ENCODE assay signal across 18 cellular contexts in the genomic region with DNA sequence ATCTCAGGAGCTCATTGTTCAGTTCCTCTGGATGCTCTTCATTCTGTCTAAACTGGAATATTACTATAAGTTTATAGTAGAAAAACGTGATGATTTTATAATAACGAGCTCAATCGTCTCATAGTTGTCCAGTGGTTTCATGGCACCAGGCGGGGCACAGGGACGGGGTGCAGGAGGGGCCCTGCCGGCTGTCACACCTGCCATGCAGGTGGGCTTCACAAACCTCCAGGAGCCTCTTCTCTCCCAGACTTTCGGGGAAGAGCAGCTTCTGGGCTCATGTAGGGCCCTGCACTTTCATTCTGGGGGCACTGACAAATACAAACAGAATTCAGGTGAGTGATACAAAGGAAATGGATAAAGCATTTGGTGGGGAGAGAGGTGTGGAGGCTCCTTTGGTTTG.
A peak's percentile ranks its signal among the peaks of the same experiment; 100 is the strongest.
DNase-seq lines count a peak whose midpoint lies in the region; ATAC-seq and TF ChIP-seq lines count a peak whose summit lies in the region.
"Had no signal": no experiment of that assay in that cellular context is flagged by ENCODE, and none has a peak within 500 bp of the region (broad histone marks: within the 10 kb centered on the region; RNA-seq: fewer than 3 reads in every experiment).

No MANE protein-coding gene starts in this region.

- H3K4me3 ChIP-seq in esophagus muscularis mucosa, result no peak overlapping the region
- H3K4me3 ChIP-seq: A549; BLaER1 treated with 17β-estradiol and CSF1 and Interleukin-3, amounts not matched to agents 10 nM and 100 nM; GM23338 had no signal

- no peaks in the 10 kb centered on the region for H3K36me3 ChIP-seq in esophagus muscularis mucosa
- H3K36me3 ChIP-seq: BLaER1 treated with 17β-estradiol and CSF1 and Interleukin-3, amounts not matched to agents 10 nM and 100 nM had no signal

- H3K4me1 Mint-ChIP-seq in activated CD4-positive, alpha-beta T cell treated with anti-CD3 and anti-CD28 coated beads, Interleukin-2, amount 10 ng/mL, durations not matched to agents 24 days and 14 days, result peaks cover 63% of the 10 kb centered on the region
- peaks cover 52 to 63% of the 10 kb centered on the region in 2 donors for H3K4me1 Mint-ChIP-seq in natural killer cell treated with Interleukin-12 subunit alpha and Interleukin-12 subunit beta and Interleukin-15 and Interleukin-18, amount 100 ng/mL, for 72 hours (ENCODE audit: low read depth in 2 of 2)
- H3K4me1 Mint-ChIP-seq in natural killer cell, result peaks cover 11 to 22% of the 10 kb centered on the region in 2 donors

- H3K4me1 ChIP-seq in esophagus muscularis mucosa, result peaks cover 2 to 24% (median 21%) of the 10 kb centered on the region in 4 donors
- H3K4me1 ChIP-seq: A549 had no signal

- intact Hi-C loops in activated CD4-positive, alpha-beta T cell treated with anti-CD3 and anti-CD28 coated beads, Interleukin-2, amount 10 ng/mL, durations not matched to agents 24 days and 14 days (cut with micrococcal nuclease), result loop anchor here (10.0 kb wide), 1 partner anchor 413 kb away; no protein-coding TSS in a partner anchor
- intact Hi-C loops in natural killer cell (cut with micrococcal nuclease) (no loop called here), esophagus muscularis mucosa (cut with DNase I) (no loop called here)

- DNase-seq in activated CD4-positive, alpha-beta T cell treated with anti-CD3 and anti-CD28 coated beads, Interleukin-2, amount 10 ng/mL, durations not matched to agents 24 days and 14 days, result no peak
- DNase-seq in activated CD4-positive, alpha-beta T cell treated with anti-CD3 and anti-CD28 coated beads for 4 hours, result no peak
- no peak for DNase-seq in natural killer cell treated with Interleukin-12 subunit alpha and Interleukin-12 subunit beta and Interleukin-15 and Interleukin-18, amount 100 ng/mL, for 72 hours (ENCODE audit: low spot score)
- DNase-seq in natural killer cell (no peak), esophagus muscularis mucosa (ENCODE audit: extremely low spot score) (peak; percentile 60), Ammon's horn (ENCODE audit: low spot score) (no peak), omental fat pad (ENCODE audit: low spot score) (no peak), NAMALWA (ENCODE audit: low spot score) (no peak)
- DNase-seq: Calu3; CD8-positive, alpha-beta T cell; HCEC 1CT; KG1; NCI-H1694 treated with DMSO at 0.1 percent for 48 hours; NCI-H510A treated with DMSO at 0.1 percent for 48 hours; NCI-H774 had no signal

- peaks cover 4% of the 10 kb centered on the region for H3K9me3 Mint-ChIP-seq in activated CD4-positive, alpha-beta T cell treated with anti-CD3 and anti-CD28 coated beads, Interleukin-2, amount 10 ng/mL, durations not matched to agents 24 days and 14 days
- H3K9me3 Mint-ChIP-seq in natural killer cell treated with Interleukin-12 subunit alpha and Interleukin-12 subunit beta and Interleukin-15 and Interleukin-18, amount 100 ng/mL, for 72 hours, result peaks cover 3% of the 10 kb centered on the region
- no peaks in the 10 kb centered on the region for H3K9me3 Mint-ChIP-seq in natural killer cell
- H3K9me3 Mint-ChIP-seq: CD8-positive, alpha-beta T cell; GM23338 had no signal

- TF ChIP-seq CTCF in natural killer cell (IDR thresholded peaks at IDR 0.05) (no peak), esophagus muscularis mucosa (IDR thresholded peaks at IDR 0.05) (no peak), omental fat pad (IDR thresholded peaks at IDR 0.05) (no peak)

- peak overlapping the region; percentile 39 for H3K4me3 Mint-ChIP-seq in activated CD4-positive, alpha-beta T cell treated with anti-CD3 and anti-CD28 coated beads, Interleukin-2, amount 10 ng/mL, durations not matched to agents 24 days and 14 days
- H3K4me3 Mint-ChIP-seq in natural killer cell treated with Interleukin-12 subunit alpha and Interleukin-12 subunit beta and Interleukin-15 and Interleukin-18, amount 100 ng/mL, for 72 hours, result no peak overlapping the region
- H3K4me3 Mint-ChIP-seq in natural killer cell, result no peak overlapping the region
- H3K4me3 Mint-ChIP-seq: CD8-positive, alpha-beta T cell; GM23338 had no signal

- peaks cover 12% of the 10 kb centered on the region for H3K36me3 Mint-ChIP-seq in activated CD4-positive, alpha-beta T cell treated with anti-CD3 and anti-CD28 coated beads, Interleukin-2, amount 10 ng/mL, durations not matched to agents 24 days and 14 days (ENCODE audit: low read depth)
- H3K36me3 Mint-ChIP-seq in natural killer cell treated with Interleukin-12 subunit alpha and Interleukin-12 subunit beta and Interleukin-15 and Interleukin-18, amount 100 ng/mL, for 72 hours, result peaks cover 6% of the 10 kb centered on the region
- H3K36me3 Mint-ChIP-seq in natural killer cell, result no peaks in the 10 kb centered on the region
- H3K36me3 Mint-ChIP-seq: CD8-positive, alpha-beta T cell had no signal

- 79% methylated on average over 4 of the region's 7 CpGs for WGBS in esophagus muscularis mucosa

- TF ChIP-seq POLR2A in esophagus muscularis mucosa (IDR thresholded peaks at IDR 0.05; ENCODE audit: low read depth), result no peak

- no peaks in the 10 kb centered on the region for H3K9me3 ChIP-seq in esophagus muscularis mucosa
- H3K9me3 ChIP-seq: A549 had no signal

- ATAC-seq in natural killer cell treated with Interleukin-12 subunit alpha and Interleukin-12 subunit beta and Interleukin-15 and Interleukin-18, amount 100 ng/mL, for 72 hours, result no peak
- no peak for ATAC-seq in natural killer cell
- no peak for ATAC-seq in omental fat pad (ENCODE audit: low FRiP score)
- ATAC-seq: A549; CD8-positive, alpha-beta T cell; GM23338 had no signal

- H3K27me3 ChIP-seq in esophagus muscularis mucosa, result no peaks in the 10 kb centered on the region
- H3K27me3 ChIP-seq: BLaER1 treated with 17β-estradiol and CSF1 and Interleukin-3, amounts not matched to agents 10 nM and 100 nM had no signal

- no peak for TF ChIP-seq EP300 in esophagus muscularis mucosa (IDR thresholded peaks at IDR 0.05)

- H3K27ac Mint-ChIP-seq in activated CD4-positive, alpha-beta T cell treated with anti-CD3 and anti-CD28 coated beads, Interleukin-2, amount 10 ng/mL, durations not matched to agents 24 days and 14 days, result peak overlapping the region; percentile 74
- H3K27ac Mint-ChIP-seq in natural killer cell treated with Interleukin-12 subunit alpha and Interleukin-12 subunit beta and Interleukin-15 and Interleukin-18, amount 100 ng/mL, for 72 hours, result peak overlapping the region; percentile 83 to 92
- H3K27ac Mint-ChIP-seq in natural killer cell, result no peak overlapping the region
- H3K27ac Mint-ChIP-seq: CD8-positive, alpha-beta T cell; GM23338 had no signal

- H3K27ac ChIP-seq in esophagus muscularis mucosa (replicated peaks in 1 of 4), result no peak overlapping the region
- H3K27ac ChIP-seq: A549; BLaER1 treated with 17β-estradiol and CSF1 and Interleukin-3, amounts not matched to agents 10 nM and 100 nM had no signal

- no peaks in the 10 kb centered on the region for H3K27me3 Mint-ChIP-seq in activated CD4-positive, alpha-beta T cell treated with anti-CD3 and anti-CD28 coated beads, Interleukin-2, amount 10 ng/mL, durations not matched to agents 24 days and 14 days
- H3K27me3 Mint-ChIP-seq in natural killer cell treated with Interleukin-12 subunit alpha and Interleukin-12 subunit beta and Interleukin-15 and Interleukin-18, amount 100 ng/mL, for 72 hours, result peaks cover 0 to 2% of the 10 kb centered on the region in 2 donors
- H3K27me3 Mint-ChIP-seq in natural killer cell (ENCODE audit: low read depth in 2 of 2), result no peaks in the 10 kb centered on the region

Comparison
In these comparisons a context has a peak if more than half of its experiments do, and no peak if none do; other contexts are left out.
1. H3K27ac Mint-ChIP-seq: peak in activated CD4-positive, alpha-beta T cell treated with anti-CD3 and anti-CD28 coated beads, Interleukin-2, amount 10 ng/mL, durations not matched to agents 24 days and 14 days (single experiment) and natural killer cell treated with Interleukin-12 subunit alpha and Interleukin-12 subunit beta and Interleukin-15 and Interleukin-18, amount 100 ng/mL, for 72 hours (2 of 2); none in natural killer cell (0 of 2).